In genomic region chr10:84552478-84552877, GRCh38 we compare ENCODE assay signal across 17 cellular contexts.
DNase-seq lines count a peak whose midpoint lies in the region; ATAC-seq, FAIRE-seq and TF ChIP-seq lines count a peak whose summit lies in the region.
"Had no signal": no experiment of that assay in that cellular context is flagged by ENCODE, and none has a peak within 500 bp of the region (broad histone marks: within the 10 kb centered on the region; RNA-seq: fewer than 3 reads in every experiment).

No MANE protein-coding gene starts in this region.

- WGBS in H9 (ENCODE audit: extremely low coverage, insufficient read length, low lambda C conversion rate) = no CpG with 5 or more reads among the region's 3 CpGs
- WGBS in endodermal cell (ENCODE audit: insufficient coverage in 1 of 2, insufficient read length in 1 of 2), 2 experiments = 63 to 72% methylated on average over 1 to 3 of the region's 3 CpGs
- WGBS in liver = 82% methylated on average over 3 of the region's 3 CpGs

- no peak overlapping the region for H4K5ac ChIP-seq in H9 (ENCODE audit: insufficient read length, low read depth, low read length)

- H3K27ac ChIP-seq in H9 (ENCODE audit: insufficient read length, low read depth, low read length) = no peak overlapping the region
- no peak overlapping the region for H3K27ac ChIP-seq in endodermal cell (ENCODE audit: low read depth, low read length)
- no peak overlapping the region for H3K27ac ChIP-seq in liver (ENCODE audit: low read depth in 1 of 2, low read length in 2 of 2)
- H3K27ac ChIP-seq: Peyer's patch, SK-N-MC had no signal

- no peaks in the 10 kb centered on the region for H3K9me3 ChIP-seq in H9 (ENCODE audit: control insufficient read depth, low read depth, low read length)
- peaks cover 9% of the 10 kb centered on the region for H3K9me3 ChIP-seq in endodermal cell (ENCODE audit: control insufficient read depth, low read length)
- no peaks in the 10 kb centered on the region for H3K9me3 ChIP-seq in liver (ENCODE audit: control insufficient read depth in 4 of 4, low read length in 3 of 4)
- no peaks in the 10 kb centered on the region for H3K9me3 ChIP-seq in MG63
- H3K9me3 ChIP-seq: Peyer's patch had no signal

- H2BK120ac ChIP-seq in H9 (ENCODE audit: low read depth, low read length, poor library complexity, severe bottlenecking) = no peak overlapping the region

- H3K4me3 Mint-ChIP-seq in H9 (no peak overlapping the region), endodermal cell (no peak overlapping the region)
- H3K4me3 Mint-ChIP-seq: HFFc6, T-cell had no signal

- no peak overlapping the region for H3K18ac ChIP-seq in H9 (ENCODE audit: insufficient read length, low read depth, low read length)

- H3K27me3 Mint-ChIP-seq in H9 (ENCODE audit: low read depth) = peaks cover 7% of the 10 kb centered on the region
- H3K27me3 Mint-ChIP-seq in endodermal cell (ENCODE audit: insufficient read depth) = no peaks in the 10 kb centered on the region

- H3K27ac Mint-ChIP-seq in H9 (no peak overlapping the region), endodermal cell (peak overlapping the region; percentile 9)
- H3K27ac Mint-ChIP-seq: HFFc6, T-cell had no signal

- no peak for FAIRE-seq in GM19239 (lab: Jason Lieb, UNC)

- H2AFZ ChIP-seq in H9 (ENCODE audit: low read length) = no peak overlapping the region

- peak; percentile 58; the same call in 2 of the 3 replicates for TF ChIP-seq CTCF in H9 (conservative IDR thresholded peaks at IDR 0.05)
- TF ChIP-seq CTCF in endodermal cell (conservative IDR thresholded peaks at IDR 0.05) = peak; percentile 74
- peak; percentile 2 for TF ChIP-seq CTCF in liver (IDR thresholded peaks at IDR 0.05; ENCODE audit: low read depth, low read length, missing input control)

- H2BK15ac ChIP-seq in H9 (ENCODE audit: low read depth, low read length) = no peak overlapping the region

- no peak overlapping the region for H3T11ph ChIP-seq in H9 (ENCODE audit: low read length)

- H3K4me3 ChIP-seq in endodermal cell (ENCODE audit: low read length) (no peak overlapping the region), liver (ENCODE audit: low read depth in 1 of 3, low read length in 3 of 3) (no peak overlapping the region), MG63 (no peak overlapping the region)
- H3K4me3 ChIP-seq: Peyer's patch, SK-N-MC had no signal

- no peaks in the 10 kb centered on the region for H3K23me2 ChIP-seq in H9 (ENCODE audit: insufficient read length, low read depth, low read length, poor library complexity, severe bottlenecking)

- H2AK5ac ChIP-seq in H9 (ENCODE audit: insufficient read length, low read length) = no peak overlapping the region

- no peak overlapping the region for H4K8ac ChIP-seq in H9 (replicated peaks; ENCODE audit: insufficient read length, low read depth, low read length)

- H3K36me3 ChIP-seq in endodermal cell (ENCODE audit: control insufficient read depth, insufficient read depth, low read length) (no peaks in the 10 kb centered on the region), liver (ENCODE audit: control insufficient read depth in 4 of 4, insufficient read depth in 3 of 4, low read depth in 1 of 4, low read length in 3 of 4) (no peaks in the 10 kb centered on the region), MG63 (no peaks in the 10 kb centered on the region)
- H3K36me3 ChIP-seq: Peyer's patch had no signal

- no peak overlapping the region for H2BK5ac ChIP-seq in H9 (ENCODE audit: insufficient read length, low read length)

- H3K56ac ChIP-seq in H9 (ENCODE audit: insufficient read length, low read depth, low read length) = no peak overlapping the region

- no peak overlapping the region for H2BK20ac ChIP-seq in H9 (ENCODE audit: low read depth, low read length, poor library complexity, severe bottlenecking)

- no peak for TF ChIP-seq RAD21 in liver (IDR thresholded peaks at IDR 0.05)

- H2BK12ac ChIP-seq in H9 (ENCODE audit: insufficient read length, low read depth, low read length) = no peak overlapping the region

- ATAC-seq in GM21576 (IDR thresholded peaks at IDR 0.05; ENCODE audit: unreplicated experiment) = no peak
- ATAC-seq: T-cell had no signal

- H3K4me1 ChIP-seq in H9 (ENCODE audit: insufficient read depth, low read length) (no peaks in the 10 kb centered on the region), endodermal cell (ENCODE audit: control insufficient read depth, insufficient read depth, low read length) (peaks cover 17% of the 10 kb centered on the region), liver (ENCODE audit: control insufficient read depth in 4 of 4, insufficient read depth in 4 of 4, low read length in 3 of 4) (peaks cover 0 to 24% (median 15%) of the 10 kb centered on the region in 4 donors)
- H3K4me1 ChIP-seq: Peyer's patch had no signal

- no peak overlapping the region for H3K4me2 ChIP-seq in H9 (ENCODE audit: insufficient read depth, insufficient read length, low read length)

- no peaks in the 10 kb centered on the region for H3K27me3 ChIP-seq in H9 (ENCODE audit: insufficient read depth, low read length)
- no peaks in the 10 kb centered on the region for H3K27me3 ChIP-seq in endodermal cell (ENCODE audit: control insufficient read depth, insufficient read depth, low read length, poor library complexity, severe bottlenecking)
- no peaks in the 10 kb centered on the region for H3K27me3 ChIP-seq in liver (ENCODE audit: control insufficient read depth in 4 of 4, insufficient read depth in 4 of 4, low read length in 3 of 4)
- H3K27me3 ChIP-seq in MG63 = 0 out of 2 replicates have a peak, but pooled peaks cover 3% of the 10 kb centered on the region
- H3K27me3 ChIP-seq: Peyer's patch had no signal

- H3K9me3 Mint-ChIP-seq in H9 = no peaks in the 10 kb centered on the region; a peak in 1 of 5 replicates
- peaks cover 3% of the 10 kb centered on the region for H3K9me3 Mint-ChIP-seq in endodermal cell
- H3K9me3 Mint-ChIP-seq: HFFc6, T-cell had no signal

- no peak overlapping the region for H4K91ac ChIP-seq in H9 (ENCODE audit: insufficient read length, low read depth, low read length)

- H3K4me1 Mint-ChIP-seq in H9 = peaks cover 8 to 15% of the 10 kb centered on the region in 2 experiments; a peak in 3 of 4 replicates
- H3K4me1 Mint-ChIP-seq in endodermal cell = peaks cover 43% of the 10 kb centered on the region
- H3K4me1 Mint-ChIP-seq: T-cell had no signal

- DNase-seq in H9 (peak; percentile 53), NCI-H1092 treated with DMSO at 0.1 percent for 48 hours (lab: John Stamatoyannopoulos, UW) (peak; percentile 16), endodermal cell (peak; percentile 82), MG63 (no peak), GM19239 (ENCODE audit: insufficient read length, low spot score) (no peak)
- DNase-seq: COR-L47, HFFc6, NCI-H1105, NCI-H187 treated with DMSO at 0.1 percent for 48 hours, NCI-H2171 treated with DMSO at 0.1 percent for 48 hours, NCI-H748 treated with DMSO at 0.1 percent for 48 hours, Peyer's patch, Right ventricle myocardium superior, T-cell had no signal

- no peak overlapping the region for H3K4ac ChIP-seq in H9 (ENCODE audit: low read depth, low read length)

- H4K20me1 ChIP-seq in H9 (ENCODE audit: control insufficient read depth, insufficient read depth, insufficient read length) = no peaks in the 10 kb centered on the region

- H3K79me1 ChIP-seq in H9 (ENCODE audit: insufficient read depth, low read depth, low read length, poor library complexity, severe bottlenecking) = no peaks in the 10 kb centered on the region

- H3K36me3 Mint-ChIP-seq in H9 (ENCODE audit: insufficient read depth in 1 of 3, low read depth in 3 of 3) (no peaks in the 10 kb centered on the region), endodermal cell (ENCODE audit: low read depth) (no peaks in the 10 kb centered on the region)
- H3K36me3 Mint-ChIP-seq: T-cell had no signal

- H3K23ac ChIP-seq in H9 (ENCODE audit: insufficient read length, low read depth, low read length) = no peak overlapping the region

- no peak overlapping the region for H3K9ac ChIP-seq in H9 (ENCODE audit: extremely low read depth, insufficient read length, low read length)
- H3K9ac ChIP-seq in endodermal cell (ENCODE audit: extremely low read depth, low read length, poor library complexity, severe bottlenecking) = no peak overlapping the region
- no peak overlapping the region for H3K9ac ChIP-seq in liver (ENCODE audit: low read depth in 1 of 2, low read length in 2 of 2)

- no peak overlapping the region for H3K14ac ChIP-seq in H9 (ENCODE audit: insufficient read depth, low read length)

- H3K79me2 ChIP-seq in H9 (ENCODE audit: insufficient read depth, low read length) = no peaks in the 10 kb centered on the region

TF ChIP-seq in liver, 16 proteins besides CTCF, POLR2A, EP300 and RAD21:
- TF ChIP-seq SP1 (IDR thresholded peaks at IDR 0.05) (no peak), ZBTB33 (IDR thresholded peaks at IDR 0.05) (no peak), EGR1 (IDR thresholded peaks at IDR 0.05; ENCODE audit: low read depth in 2 of 2) (no peak), FOXA2 (IDR thresholded peaks at IDR 0.05) (no peak), GABPA (IDR thresholded peaks at IDR 0.05 in 1 of 2, conservative IDR thresholded peaks at IDR 0.05 in 1 of 2) (no peak), FOXA1 (IDR thresholded peaks at IDR 0.05) (no peak), YY1 (IDR thresholded peaks at IDR 0.05) (no peak), ATF3 (IDR thresholded peaks at IDR 0.05) (no peak), HNF4G (IDR thresholded peaks at IDR 0.05) (no peak), RXRA (IDR thresholded peaks at IDR 0.05) (no peak)

Comparison
In these comparisons a context has a peak if more than half of its experiments do, and no peak if none do; other contexts are left out.
1. DNase-seq: peak in H9 (single experiment), NCI-H1092 treated with DMSO at 0.1 percent for 48 hours (single experiment) and endodermal cell (single experiment); none in MG63 (single experiment) and GM19239 (single experiment).
2. CTCF ChIP-seq: peak in every context shown above with its lines; median percentile 74 in endodermal cell; 58 in H9; 2 in liver.